1 cellular context compared by ENCODE assay signal in genomic region chr22:35630891-35631290, GRCh38.
TF ChIP-seq lines count a peak whose summit lies in the region.

No MANE protein-coding gene starts in this region.

TF ChIP-seq in HCT116, 20 proteins besides CTCF, POLR2A, EP300 and RAD21 (continued from another document):
- TF ChIP-seq ZBTB33 (IDR thresholded peaks at IDR 0.05; ENCODE audit: extremely low read depth, insufficient replicate concordance, low read length) (no peak), EGR1 (IDR thresholded peaks at IDR 0.05; ENCODE audit: low read depth) (no peak), ZNF274 (IDR thresholded peaks at IDR 0.05; ENCODE audit: low read depth, low read length) (no peak), MAX (IDR thresholded peaks at IDR 0.05) (no peak), REST (IDR thresholded peaks at IDR 0.05; ENCODE audit: low read depth) (no peak), SP1 (IDR thresholded peaks at IDR 0.05; ENCODE audit: low read depth) (no peak), SIN3A (IDR thresholded peaks at IDR 0.05; ENCODE audit: low read depth) (no peak), ATF3 (IDR thresholded peaks at IDR 0.05) (no peak)
TF ChIP-seq in HCT116: peak in this region for 0.
